Comparison of ENCODE assay signal across 19 cellular contexts in the genomic region with DNA sequence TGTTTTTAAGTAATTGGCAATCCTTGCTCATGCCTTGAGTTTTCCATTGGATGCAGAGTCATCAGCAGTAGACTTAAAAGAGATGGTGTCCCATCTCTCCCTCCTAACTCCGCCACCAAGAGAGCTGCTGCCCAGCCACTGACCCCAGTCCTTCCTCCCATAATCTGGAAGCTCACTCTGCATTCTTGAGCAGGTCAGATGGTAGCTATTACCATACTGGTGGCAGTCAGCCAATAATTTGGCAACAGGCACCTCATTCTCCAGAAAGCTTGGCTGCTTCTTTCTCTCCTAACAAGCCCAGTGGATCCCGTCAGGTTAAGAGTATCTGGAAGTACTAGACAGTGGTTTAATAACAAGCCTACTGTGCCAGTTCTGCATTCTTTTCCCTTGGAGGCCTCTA.
"Had no signal": no experiment of that assay in that cellular context is flagged by ENCODE, and none has a peak within 500 bp of the region (broad histone marks: within the 10 kb centered on the region; RNA-seq: fewer than 3 reads in every experiment).

No MANE protein-coding gene starts in this region.

- H3K36me3 ChIP-seq: breast epithelium, prostate gland, right lobe of liver, upper lobe of left lung had no signal

- H3K27me3 ChIP-seq: right lobe of liver, testis, upper lobe of left lung had no signal

- ATAC-seq: activated T-cell treated with anti-CD3 and anti-CD28 coated beads, Interleukin-2, amount 50 U/mL, for 72 hours; left lobe of liver; right lobe of liver; stimulated activated memory B cell treated with anti-CD40 and anti-IgM and Interleukin-4, amounts not matched to agents 10 μg/mL and 1 μg/mL and 100 μg/mL, for 72 hours had no signal

- DNase-seq: activated CD4-positive, alpha-beta T cell treated with anti-CD3 and anti-CD28 coated beads, Interleukin-2, amount 50 U/mL, for 4 hours; activated effector memory CD4-positive, alpha-beta T cell treated with anti-CD3 and anti-CD28 coated beads, Interleukin-2, amount 50 U/mL, for 16 hours; activated naive CD4-positive, alpha-beta T cell treated with anti-CD3 and anti-CD28 coated beads, Interleukin-2, amount 50 U/mL, for 16 hours; activated T-cell treated with anti-CD3 and anti-CD28 coated beads, Interleukin-2, amount 50 U/mL, for 72 hours; aorta; effector CD8-positive, alpha-beta T cell; foreskin fibroblast; glutamatergic neuron; islet precursor cell; right lobe of liver; stimulated activated CD4-positive, alpha-beta T cell treated with anti-CD3 and anti-CD28 coated beads, Interleukin-4, amount 100 ng/mL, for 4 hours; T-helper 2 cell; testis; upper lobe of left lung had no signal

- H3K27ac ChIP-seq: breast epithelium, prostate gland, right lobe of liver, testis, upper lobe of left lung, VCaP had no signal

- H3K4me1 ChIP-seq: breast epithelium, prostate gland, testis, upper lobe of left lung had no signal

- H3K9me3 ChIP-seq: breast epithelium, prostate gland, right lobe of liver, testis, upper lobe of left lung had no signal

- H3K4me3 ChIP-seq: breast epithelium, prostate gland, right lobe of liver, testis, upper lobe of left lung had no signal
